ENCODE assay signal across 8 cellular contexts in genomic region chr7:148527717-148528168, GRCh38.
DNase-seq lines count a peak whose midpoint lies in the region; TF ChIP-seq lines count a peak whose summit lies in the region.

No MANE protein-coding gene starts in this region.

- no peaks in the 10 kb centered on the region for H3K9me2 ChIP-seq in SU-DHL-6 (replicated peaks; ENCODE audit: insufficient read depth, low read length)

- DNase-seq in NCI-H2081 (lab: John Stamatoyannopoulos, UW) (peak; percentile 19 to 34), NCI-H2081 treated with DMSO at 0.1 percent for 48 hours (lab: John Stamatoyannopoulos, UW) (no peak), M059J (ENCODE audit: low read depth) (peak; percentile 86), iPS DF 6.9 (ENCODE audit: low read depth, low spot score) (peak; percentile 82)
- peak; percentile 72 for DNase-seq in activated naive CD8-positive, alpha-beta T cell treated with anti-CD3 and anti-CD28 coated beads, Interleukin-2, amount 50 U/mL, for 16 hours (ENCODE audit: low read depth, low spot score)
- peak; percentile 75 to 79 for DNase-seq in stimulated activated CD4-positive, alpha-beta T cell treated with anti-CD3 and anti-CD28 coated beads, Interleukin-1b, Interleukin-23, amount 100 ng/mL, for 4 hours (ENCODE audit: low read depth in 2 of 2)

- no peaks in the 10 kb centered on the region for H3K79me2 ChIP-seq in SU-DHL-6 (ENCODE audit: insufficient read depth, low read length)

- WGBS in iPS DF 6.9 (ENCODE audit: insufficient coverage, insufficient read length), result no CpG with 5 or more reads among the region's 6 CpGs

- H3K27ac ChIP-seq in HEK293 (ENCODE audit: extremely low read depth, low read depth, low read length) (no peak overlapping the region), SU-DHL-6 (ENCODE audit: low read depth, low read length) (no peak overlapping the region), iPS DF 6.9 (ENCODE audit: low read length) (no peak overlapping the region)

- H3K4me3 ChIP-seq in HEK293 (ENCODE audit: low read depth, low read length) (no peak overlapping the region), SU-DHL-6 (ENCODE audit: insufficient read depth, low read length, poor library complexity, severe bottlenecking) (no peak overlapping the region), iPS DF 6.9 (ENCODE audit: low read length) (no peak overlapping the region)

- H3F3A ChIP-seq in SU-DHL-6 (ENCODE audit: insufficient read depth), result no peaks in the 10 kb centered on the region

- CTCF ChIA-PET in HEK293 (lab: Yijun Ruan, JAX), result interaction anchor here (0.6 to 2.4 kb wide), 22 partner anchors 8 to 631 kb away, joined by 3 to 14 read pairs (median 4); no protein-coding TSS in a partner anchor

- TF ChIP-seq CTCF in HEK293 (tag by site-specific recombination; IDR thresholded peaks at IDR 0.05) (peak; percentile 69), SU-DHL-6 (IDR thresholded peaks at IDR 0.05; ENCODE audit: insufficient read depth, low read length, poor library complexity, severe bottlenecking) (peak; percentile 72)

- H3K9ac ChIP-seq in SU-DHL-6 (ENCODE audit: low read length), result no peak overlapping the region

- H2AFZ ChIP-seq in SU-DHL-6 (ENCODE audit: low read depth, low read length, severe bottlenecking), result no peak overlapping the region

- H3K4me1 ChIP-seq in HEK293 (ENCODE audit: control insufficient read depth, insufficient read depth, low read length), result peaks cover 4% of the 10 kb centered on the region; the same call in 1 of the 2 replicates
- peaks cover 2% of the 10 kb centered on the region; the same call in 1 of the 2 replicates for H3K4me1 ChIP-seq in iPS DF 6.9 (ENCODE audit: control insufficient read depth, insufficient read depth, low read length)

- POLR2A ChIA-PET in HEK293 (lab: Yijun Ruan, JAX), result no interaction called here

- H4K20me1 ChIP-seq in SU-DHL-6 (ENCODE audit: low read depth, low read length), result no peaks in the 10 kb centered on the region

- H3K9me3 ChIP-seq in HEK293 (ENCODE audit: control insufficient read depth, insufficient read depth, low read depth, low read length), result no peaks in the 10 kb centered on the region
- no peaks in the 10 kb centered on the region for H3K9me3 ChIP-seq in SU-DHL-6 (ENCODE audit: insufficient read depth, low read length)
- no peaks in the 10 kb centered on the region for H3K9me3 ChIP-seq in iPS DF 6.9 (ENCODE audit: control insufficient read depth, insufficient read depth, low read length)

- no peaks in the 10 kb centered on the region for H3K27me3 ChIP-seq in SU-DHL-6 (ENCODE audit: low read length)
- H3K27me3 ChIP-seq in iPS DF 6.9 (ENCODE audit: control insufficient read depth, insufficient read depth, low read length), result no peaks in the 10 kb centered on the region

- H3K36me3 ChIP-seq in HEK293 (ENCODE audit: control insufficient read depth in 2 of 2, insufficient read depth in 1 of 2, low read length in 2 of 2), result no peaks in the 10 kb centered on the region
- no peaks in the 10 kb centered on the region for H3K36me3 ChIP-seq in SU-DHL-6 (ENCODE audit: low read length)
- H3K36me3 ChIP-seq in iPS DF 6.9 (ENCODE audit: control insufficient read depth, insufficient read depth, low read length), result no peaks in the 10 kb centered on the region

- H3K4me2 ChIP-seq in SU-DHL-6 (ENCODE audit: low read depth, low read length, poor library complexity, severe bottlenecking), result no peak overlapping the region

TF ChIP-seq in HEK293, 187 proteins besides CTCF, POLR2A, EP300 and RAD21:
- TF ChIP-seq ZBTB17 (tag by site-specific recombination; IDR thresholded peaks at IDR 0.05), result no peak
- TF ChIP-seq SP3 (tag by site-specific recombination; IDR thresholded peaks at IDR 0.05), result 0 out of 2 replicates have a peak, but pooled peaks have one; percentile 16
- TF ChIP-seq BCL6B (tag by site-specific recombination; IDR thresholded peaks at IDR 0.05), result no peak
- no peak for TF ChIP-seq ZNF623 (tag by site-specific recombination; IDR thresholded peaks at IDR 0.05)
- no peak for TF ChIP-seq ZBTB20 (tag by site-specific recombination; IDR thresholded peaks at IDR 0.05)
- no peak for TF ChIP-seq ZNF768 (tag by site-specific recombination; IDR thresholded peaks at IDR 0.05)
- TF ChIP-seq ZNF513 (tag by site-specific recombination; IDR thresholded peaks at IDR 0.05), result peak; percentile 66
- TF ChIP-seq ZBTB21 (tag by site-specific recombination; IDR thresholded peaks at IDR 0.05), result no peak
- TF ChIP-seq ZNF571 (tag by site-specific recombination; IDR thresholded peaks at IDR 0.05), result no peak
- no peak for TF ChIP-seq ZNF426 (tag by site-specific recombination; IDR thresholded peaks at IDR 0.05)
- TF ChIP-seq HIC1 (tag by site-specific recombination; IDR thresholded peaks at IDR 0.05), result no peak
- no peak for TF ChIP-seq ZNF2 (tag by site-specific recombination; IDR thresholded peaks at IDR 0.05)
- TF ChIP-seq ZNF660 (tag by site-specific recombination; IDR thresholded peaks at IDR 0.05), result 0 out of 2 replicates have a peak, but pooled peaks have one; percentile 43
- no peak for TF ChIP-seq INSM2 (tag by site-specific recombination; IDR thresholded peaks at IDR 0.05)
- no peak for TF ChIP-seq GLI2 (tag by site-specific recombination; IDR thresholded peaks at IDR 0.05; ENCODE audit: borderline replicate concordance, low read depth)
- TF ChIP-seq KLF16 (tag by site-specific recombination; IDR thresholded peaks at IDR 0.05), result no peak
- TF ChIP-seq SETDB1 (IDR thresholded peaks at IDR 0.05; ENCODE audit: insufficient read length, low read length), result no peak
- no peak for TF ChIP-seq HOXC10 (CRISPR knock-in tag; IDR thresholded peaks at IDR 0.05)
- TF ChIP-seq ZNF654 (tag by site-specific recombination; IDR thresholded peaks at IDR 0.05; ENCODE audit: low read depth), result peak; percentile 72
- TF ChIP-seq ZNF629 (tag by site-specific recombination; IDR thresholded peaks at IDR 0.05), result no peak
- no peak for TF ChIP-seq ZNF175 (tag by site-specific recombination; IDR thresholded peaks at IDR 0.05)
- TF ChIP-seq SP7 (tag by site-specific recombination; IDR thresholded peaks at IDR 0.05), result no peak
- TF ChIP-seq YY2 (tag by site-specific recombination; IDR thresholded peaks at IDR 0.05), result no peak
